In the genomic region with DNA sequence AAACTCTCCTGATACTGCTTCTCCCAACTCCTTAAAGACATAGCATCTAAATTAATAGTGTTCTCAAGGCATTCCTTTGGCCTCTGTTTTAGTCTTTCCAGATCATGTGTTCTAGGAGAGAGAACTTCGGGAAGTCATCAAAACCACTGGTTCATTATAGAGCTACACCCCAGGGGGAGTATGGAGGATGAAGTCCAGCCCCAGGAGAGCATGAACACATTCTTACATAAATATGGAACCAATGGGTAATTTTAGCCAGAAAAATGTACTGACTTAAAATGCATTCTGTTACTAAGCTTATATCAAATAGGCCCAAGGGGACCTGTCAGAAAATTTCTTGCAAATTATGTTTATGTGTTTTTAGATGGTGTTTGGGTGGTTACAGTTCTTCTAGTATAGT, we compare ENCODE assay signal across 18 cellular contexts.
"Had no signal": no experiment of that assay in that cellular context is flagged by ENCODE, and none has a peak within 500 bp of the region (broad histone marks: within the 10 kb centered on the region; RNA-seq: fewer than 3 reads in every experiment).

No MANE protein-coding gene starts in this region.

- H3K4me3 ChIP-seq: hepatocyte, left lung, mucosa of descending colon, right atrium auricular region, testis had no signal

- ATAC-seq: activated CD8-positive, alpha-beta T cell treated with anti-CD3 and anti-CD28 coated beads, Interleukin-2, amount 10 ng/mL, durations not matched to agents 7 days and 5 days; left lung; mucosa of descending colon; naive thymus-derived CD4-positive, alpha-beta T cell; stimulated activated naive CD8-positive, alpha-beta T cell treated with anti-CD3 and anti-CD28 coated beads, Interleukin-15, Interleukin-2, amounts not matched to agents 100 U/mL and 50 U/mL, for 24 hours had no signal

- H3K27me3 ChIP-seq: hepatocyte, left lung, neutrophil, right atrium auricular region, testis had no signal

- H3K4me1 ChIP-seq: testis had no signal

- H3K36me3 ChIP-seq: left lung, neutrophil, right atrium auricular region had no signal

- H3K9me3 ChIP-seq: left lung, mucosa of descending colon, neutrophil, right atrium auricular region, testis had no signal

- H3K4me2 ChIP-seq: hepatocyte had no signal

- H3K79me2 ChIP-seq: hepatocyte had no signal

- H2AFZ ChIP-seq: hepatocyte had no signal

- DNase-seq: activated B cell treated with CpG ODN at 0.5 μM for 24 hours; activated CD4-positive, alpha-beta T cell treated with anti-CD3 and anti-CD28 coated beads for 48 hours; activated CD8-positive, alpha-beta memory T cell treated with anti-CD3 and anti-CD28 coated beads, Interleukin-2, amount 50 U/mL, for 4 hours; activated CD8-positive, alpha-beta T cell treated with anti-CD3 and anti-CD28 coated beads, Interleukin-2, amount 10 ng/mL, durations not matched to agents 7 days and 5 days; activated effector memory CD4-positive, alpha-beta T cell treated with anti-CD3 and anti-CD28 coated beads, Interleukin-2, amount 50 U/mL, for 16 hours; activated T-cell treated with anti-CD3 and anti-CD28 coated beads, Interleukin-2, amount 50 U/mL, for 48 hours; cerebellar nuclear complex; left lung; mucosa of descending colon; naive thymus-derived CD4-positive, alpha-beta T cell; posterior cingulate gyrus; stimulated activated naive CD8-positive, alpha-beta T cell treated with anti-CD3 and anti-CD28 coated beads, Interleukin-15, Interleukin-2, amounts not matched to agents 100 U/mL and 50 U/mL, for 24 hours; SW 1271; testis had no signal

- H3K27ac ChIP-seq: epithelial cell of prostate, hepatocyte, left lung, neutrophil, right atrium auricular region, testis had no signal
